Comparison of ENCODE assay signal across 8 cellular contexts in genomic region chr7:29091121-29091601, GRCh38. TPM values are rescaled to one million over a fixed set of nuclear protein-coding genes. Genes with fewer than 3 reads are reported as not detected.
DNase-seq lines count a peak whose midpoint lies in the region; ATAC-seq and TF ChIP-seq lines count a peak whose summit lies in the region.

No MANE protein-coding gene starts in this region.

- H3K9me3 ChIP-seq in Karpas-422 (ENCODE audit: low read length), result no peaks in the 10 kb centered on the region
- no peaks in the 10 kb centered on the region for H3K9me3 ChIP-seq in skeletal muscle tissue (ENCODE audit: control insufficient read depth in 3 of 3, low read length in 3 of 3)

- TF ChIP-seq CTCF in fibroblast of mammary gland (conservative IDR thresholded peaks at IDR 0.05; ENCODE audit: control insufficient read depth, insufficient read depth, low read depth, low read length) (no peak), WTC11 (IDR thresholded peaks at IDR 0.05) (no peak)

- H4K20me1 ChIP-seq in Karpas-422 (ENCODE audit: insufficient read depth, low read depth, low read length), result no peaks in the 10 kb centered on the region

- peak overlapping the region; percentile 65 for H3K4me2 ChIP-seq in Karpas-422 (ENCODE audit: low read depth, low read length, poor library complexity, severe bottlenecking)

- CTCF ChIA-PET in WTC11 (lab: Charles Lee), result interaction anchor here (0.6 to 5.4 kb wide), 7 partner anchors 15 to 170 kb away, joined by 3 to 39 read pairs (median 6); partner anchors contain the start of gene TRIL

- H3K27me3 ChIP-seq in Karpas-422 (ENCODE audit: low read length) (no peaks in the 10 kb centered on the region), skeletal muscle tissue (ENCODE audit: control insufficient read depth in 3 of 3, insufficient read depth in 3 of 3, low read length in 3 of 3) (no peaks in the 10 kb centered on the region)

- H3K27ac Mint-ChIP-seq in T-helper 2 cell treated with Interferon-gamma antibody and Interleukin-4, amounts not matched to agents 5 μg/mL and 100 μg/mL, for 36 hours, result peak overlapping the region; percentile 42
- H3K27ac Mint-ChIP-seq in WTC11, result no peak overlapping the region

- no peak for ATAC-seq in WTC11

- peak overlapping the region; percentile 73 for H3K4me3 Mint-ChIP-seq in T-helper 2 cell treated with Interferon-gamma antibody and Interleukin-4, amounts not matched to agents 5 μg/mL and 100 μg/mL, for 36 hours
- H3K4me3 Mint-ChIP-seq in WTC11, result no peak overlapping the region

- H3K9ac ChIP-seq in Karpas-422 (ENCODE audit: low read length) (peak overlapping the region; percentile 48; the same call in 1 of the 2 replicates), skeletal muscle tissue (ENCODE audit: low read depth in 1 of 3, low read length in 3 of 3) (peak overlapping the region; percentile 40 to 55 (median 47))

- H3K9me2 ChIP-seq in Karpas-422 (replicated peaks; ENCODE audit: insufficient read depth, low read length), result no peaks in the 10 kb centered on the region

- no peaks in the 10 kb centered on the region for H3K36me3 Mint-ChIP-seq in T-helper 2 cell treated with Interferon-gamma antibody and Interleukin-4, amounts not matched to agents 5 μg/mL and 100 μg/mL, for 36 hours (ENCODE audit: low read depth)
- peaks cover 5% of the 10 kb centered on the region for H3K36me3 Mint-ChIP-seq in WTC11

- peaks cover 5% of the 10 kb centered on the region for H3K27me3 Mint-ChIP-seq in T-helper 2 cell treated with Interferon-gamma antibody and Interleukin-4, amounts not matched to agents 5 μg/mL and 100 μg/mL, for 36 hours (ENCODE audit: low read depth)
- no peaks in the 10 kb centered on the region; the same call in 1 of the 2 replicates for H3K27me3 Mint-ChIP-seq in WTC11 (ENCODE audit: low read depth)

- peak overlapping the region; percentile 86; the same call in 1 of the 2 replicates for H2AFZ ChIP-seq in Karpas-422 (ENCODE audit: low read length)

- no peak for DNase-seq in T-helper 2 cell treated with Interferon-gamma antibody and Interleukin-4, amounts not matched to agents 5 μg/mL and 100 μg/mL, for 36 hours (ENCODE audit: low spot score)
- DNase-seq in T-helper 2 cell (no peak), Karpas-422 (no peak), fibroblast of mammary gland (ENCODE audit: low read depth) (no peak), WTC11 (ENCODE audit: low spot score) (no peak), islet precursor cell (no peak), iPS-NIHi11 (ENCODE audit: low spot score) (no peak)

- no peaks in the 10 kb centered on the region for H3K79me2 ChIP-seq in Karpas-422 (ENCODE audit: low read length)

- H3K27ac ChIP-seq in Karpas-422 (ENCODE audit: low read length), result no peak overlapping the region
- H3K27ac ChIP-seq in skeletal muscle tissue (ENCODE audit: low read depth, low read length), result no peak overlapping the region

- no peaks in the 10 kb centered on the region for H3K9me3 Mint-ChIP-seq in T-helper 2 cell treated with Interferon-gamma antibody and Interleukin-4, amounts not matched to agents 5 μg/mL and 100 μg/mL, for 36 hours
- H3K9me3 Mint-ChIP-seq in WTC11, result no peaks in the 10 kb centered on the region

- peaks cover 16% of the 10 kb centered on the region for H3K4me1 ChIP-seq in Karpas-422 (ENCODE audit: low read length)
- H3K4me1 ChIP-seq in skeletal muscle tissue (ENCODE audit: control insufficient read depth in 3 of 3, insufficient read depth in 3 of 3, low read length in 3 of 3), result peaks cover 10 to 21% (median 20%) of the 10 kb centered on the region in 3 donors

- H3K4me3 ChIP-seq in Karpas-422 (ENCODE audit: low read length) (peak overlapping the region; percentile 56), fibroblast of mammary gland (ENCODE audit: control insufficient read depth, low read depth, low read length) (peak overlapping the region; percentile 10), skeletal muscle tissue (ENCODE audit: low read length in 3 of 3) (peak overlapping the region; percentile 38 to 73 (median 52))

- H3K4me1 Mint-ChIP-seq in T-helper 2 cell treated with Interferon-gamma antibody and Interleukin-4, amounts not matched to agents 5 μg/mL and 100 μg/mL, for 36 hours (ENCODE audit: low read depth), result peaks cover 2% of the 10 kb centered on the region
- H3K4me1 Mint-ChIP-seq in WTC11, result peaks cover 23% of the 10 kb centered on the region

- POLR2A ChIA-PET in WTC11 (lab: Charles Lee), result interaction anchor here (0.5 kb wide), 1 partner anchor 447 kb away, joined by 3 read pairs; no protein-coding TSS in a partner anchor

- H3K36me3 ChIP-seq in Karpas-422 (ENCODE audit: insufficient read depth, low read length) (no peaks in the 10 kb centered on the region), skeletal muscle tissue (ENCODE audit: control insufficient read depth in 3 of 3, insufficient read depth in 3 of 3, low read length in 3 of 3) (no peaks in the 10 kb centered on the region)

TF ChIP-seq in WTC11, 78 proteins besides CTCF, POLR2A, EP300 and RAD21 (continues in another document):
- TF ChIP-seq ZNF532 (CRISPR knock-in tag; IDR thresholded peaks at IDR 0.05; ENCODE audit: borderline replicate concordance), result no peak
- no peak for TF ChIP-seq E2F4 (CRISPR knock-in tag; IDR thresholded peaks at IDR 0.05; ENCODE audit: borderline replicate concordance, low read depth)
- no peak for TF ChIP-seq MXD4 (CRISPR knock-in tag; IDR thresholded peaks at IDR 0.05; ENCODE audit: borderline replicate concordance)
- no peak for TF ChIP-seq OVOL2 (CRISPR knock-in tag; IDR thresholded peaks at IDR 0.05; ENCODE audit: borderline replicate concordance)
- TF ChIP-seq ZNF281 (CRISPR knock-in tag; IDR thresholded peaks at IDR 0.05), result no peak
- no peak for TF ChIP-seq FOXP1 (CRISPR knock-in tag; IDR thresholded peaks at IDR 0.05; ENCODE audit: borderline replicate concordance)

RNA-seq across cellular contexts. Expression of gene CPVL, which starts 55.2 kb away (rescaled TPM):
- total RNA-seq in Karpas-422 (2014; rRNA removed; shearing (Covaris generic); ENCODE audit: low replicate concordance), result not detected in 2 replicates
- total RNA-seq in skeletal muscle tissue, result 25.1 TPM
- total RNA-seq in WTC11 (2021), result 34.2 to 43.8 TPM (median 42.6 TPM) in 3 replicates

Comparison
In these comparisons a context has a peak if more than half of its experiments do, and no peak if none do; other contexts are left out.
1. RNA of gene CPVL, which starts 55.2 kb away (total RNA-seq): 34.2 to 43.8 TPM in WTC11 and 25.1 TPM in skeletal muscle tissue (single experiment); not detected in Karpas-422; every median in the first group is over 10 times any median in the second.
2. Peak in every context shown above with its lines, with median percentiles within 50 percentile points of each other: H3K4me3 ChIP-seq.